In genomic region chr3:197268319-197268718, GRCh38 we compare ENCODE assay signal across 19 cellular contexts.
"Had no signal": no experiment of that assay in that cellular context is flagged by ENCODE, and none has a peak within 500 bp of the region (broad histone marks: within the 10 kb centered on the region; RNA-seq: fewer than 3 reads in every experiment).

No MANE protein-coding gene starts in this region.

- H3K9me3 ChIP-seq: tibial artery had no signal

- H3K4me3 Mint-ChIP-seq: activated CD8-positive, alpha-beta T cell treated with anti-CD3 and anti-CD28 coated beads, Interleukin-2, amount 10 ng/mL, durations not matched to agents 7 days and 5 days; activated T-helper 17 cell treated with anti-CD3 and anti-CD28 coated beads, Interleukin-2, amount 50 U/mL, for 72 hours; dendritic cell treated with granulocyte-macrophage colony-stimulating factor and Interleukin-4, amounts not matched to agents 40 ng/mL and 50 ng/mL, for 4 days; memory B cell; stimulated activated naive CD8-positive, alpha-beta T cell treated with anti-CD3 and anti-CD28 coated beads, Interleukin-15, Interleukin-2, amounts not matched to agents 100 ng/mL and 50 ng/mL, for 24 hours; T-cell had no signal

- H3K27me3 ChIP-seq: foreskin keratinocyte, tibial artery had no signal

- H3K36me3 Mint-ChIP-seq: activated naive CD4-positive, alpha-beta T cell treated with anti-CD3 and anti-CD28 coated beads, Interleukin-2, amount 50 U/mL, for 72 hours had no signal

- H3K4me3 ChIP-seq: tibial artery had no signal

- DNase-seq: activated CD4-positive, alpha-beta T cell treated with anti-CD3 and anti-CD28 coated beads for 1 hour; activated CD4-positive, alpha-beta T cell treated with anti-CD3 and anti-CD28 coated beads, Interleukin-2, amount 50 U/mL, for 1 hour; activated CD8-positive, alpha-beta T cell treated with anti-CD3 and anti-CD28 coated beads, Interleukin-2, amount 10 ng/mL, durations not matched to agents 7 days and 5 days; activated T-cell treated with anti-CD3 and anti-CD28 coated beads, Interleukin-2, amount 50 U/mL, for 1 hour; amniotic stem cell; effector CD4-positive, alpha-beta T cell; foreskin keratinocyte; kidney; nucleus accumbens; posterior cingulate gyrus; substantia nigra; T-cell; tibial artery; WERI-Rb-1 had no signal

- H3K27me3 Mint-ChIP-seq: activated T-helper 17 cell treated with anti-CD3 and anti-CD28 coated beads, Interleukin-2, amount 50 U/mL, for 72 hours; dendritic cell treated with granulocyte-macrophage colony-stimulating factor and Interleukin-4, amounts not matched to agents 40 ng/mL and 50 ng/mL, for 4 days; memory B cell; stimulated activated naive CD8-positive, alpha-beta T cell treated with anti-CD3 and anti-CD28 coated beads, Interleukin-15, Interleukin-2, amounts not matched to agents 100 ng/mL and 50 ng/mL, for 24 hours; T-cell had no signal

- ATAC-seq: activated CD8-positive, alpha-beta T cell treated with anti-CD3 and anti-CD28 coated beads, Interleukin-2, amount 10 ng/mL, durations not matched to agents 7 days and 5 days; activated naive CD4-positive, alpha-beta T cell treated with anti-CD3 and anti-CD28 coated beads, Interleukin-2, amount 50 U/mL, for 72 hours; activated T-helper 17 cell treated with anti-CD3 and anti-CD28 coated beads, Interleukin-2, amount 50 U/mL, for 72 hours; foreskin keratinocyte; T-cell had no signal

- H3K9me3 Mint-ChIP-seq: activated naive CD4-positive, alpha-beta T cell treated with anti-CD3 and anti-CD28 coated beads, Interleukin-2, amount 50 U/mL, for 72 hours; activated T-helper 17 cell treated with anti-CD3 and anti-CD28 coated beads, Interleukin-2, amount 50 U/mL, for 72 hours; dendritic cell treated with granulocyte-macrophage colony-stimulating factor and Interleukin-4, amounts not matched to agents 40 ng/mL and 50 ng/mL, for 4 days; memory B cell; stimulated activated naive CD8-positive, alpha-beta T cell treated with anti-CD3 and anti-CD28 coated beads, Interleukin-15, Interleukin-2, amounts not matched to agents 100 ng/mL and 50 ng/mL, for 24 hours; T-cell had no signal

- H3K27ac Mint-ChIP-seq: activated CD8-positive, alpha-beta T cell treated with anti-CD3 and anti-CD28 coated beads, Interleukin-2, amount 10 ng/mL, durations not matched to agents 7 days and 5 days; activated naive CD4-positive, alpha-beta T cell treated with anti-CD3 and anti-CD28 coated beads, Interleukin-2, amount 50 U/mL, for 72 hours; activated T-helper 17 cell treated with anti-CD3 and anti-CD28 coated beads, Interleukin-2, amount 50 U/mL, for 72 hours; dendritic cell treated with granulocyte-macrophage colony-stimulating factor and Interleukin-4, amounts not matched to agents 40 ng/mL and 50 ng/mL, for 4 days; memory B cell; stimulated activated naive CD8-positive, alpha-beta T cell treated with anti-CD3 and anti-CD28 coated beads, Interleukin-15, Interleukin-2, amounts not matched to agents 100 ng/mL and 50 ng/mL, for 24 hours; T-cell had no signal

- H3K27ac ChIP-seq: foreskin keratinocyte, tibial artery, WERI-Rb-1 had no signal

- H3K36me3 ChIP-seq: tibial artery, WERI-Rb-1 had no signal
